In genomic region chr3:171095063-171095462, GRCh38 we compare ENCODE assay signal across 12 cellular contexts.
DNase-seq lines count a peak whose midpoint lies in the region; ATAC-seq and TF ChIP-seq lines count a peak whose summit lies in the region.
"Had no signal": no experiment of that assay in that cellular context is flagged by ENCODE, and none has a peak within 500 bp of the region (broad histone marks: within the 10 kb centered on the region; RNA-seq: fewer than 3 reads in every experiment).

No MANE protein-coding gene starts in this region.

- H3K4me3 Mint-ChIP-seq in type B pancreatic cell, result no peak overlapping the region
- H3K4me3 Mint-ChIP-seq in activated CD4-positive, alpha-beta T cell treated with anti-CD3 and anti-CD28 coated beads, Interleukin-2, amount 10 ng/mL, durations not matched to agents 24 days and 14 days, result no peak overlapping the region

- no peaks in the 10 kb centered on the region for H3K9me3 Mint-ChIP-seq in type B pancreatic cell
- no peaks in the 10 kb centered on the region for H3K9me3 Mint-ChIP-seq in activated CD4-positive, alpha-beta T cell treated with anti-CD3 and anti-CD28 coated beads, Interleukin-2, amount 10 ng/mL, durations not matched to agents 24 days and 14 days
- H3K9me3 Mint-ChIP-seq: activated naive CD4-positive, alpha-beta T cell treated with anti-CD3 and anti-CD28 coated beads, Interleukin-2, amount 50 U/mL, for 72 hours had no signal

- peaks cover 7% of the 10 kb centered on the region for H3K4me1 Mint-ChIP-seq in type B pancreatic cell (ENCODE audit: unreplicated experiment)
- H3K4me1 Mint-ChIP-seq in activated CD4-positive, alpha-beta T cell treated with anti-CD3 and anti-CD28 coated beads, Interleukin-2, amount 10 ng/mL, durations not matched to agents 24 days and 14 days, result no peaks in the 10 kb centered on the region

- ATAC-seq in GM18508 (IDR thresholded peaks at IDR 0.05; ENCODE audit: insufficient read depth, unreplicated experiment), result peak; percentile 88
- ATAC-seq in GM19468 (IDR thresholded peaks at IDR 0.05; ENCODE audit: extremely low read depth, unreplicated experiment), result peak; percentile 96
- ATAC-seq in HG03039 (IDR thresholded peaks at IDR 0.05; ENCODE audit: unreplicated experiment), result peak; percentile 95
- ATAC-seq: activated naive CD4-positive, alpha-beta T cell treated with anti-CD3 and anti-CD28 coated beads, Interleukin-2, amount 50 U/mL, for 72 hours had no signal

- no peak overlapping the region for H3K27ac Mint-ChIP-seq in type B pancreatic cell
- no peak overlapping the region for H3K27ac Mint-ChIP-seq in activated CD4-positive, alpha-beta T cell treated with anti-CD3 and anti-CD28 coated beads, Interleukin-2, amount 10 ng/mL, durations not matched to agents 24 days and 14 days

- DNase-seq in NCI-H2107 treated with DMSO at 0.1 percent for 48 hours (lab: John Stamatoyannopoulos, UW; ENCODE audit: unreplicated experiment) (peak; percentile 92), middle frontal gyrus (ENCODE audit: extremely low spot score, low spot score) (no peak), H4 (ENCODE audit: low spot score) (no peak), type B pancreatic cell (ENCODE audit: extremely low spot score, unreplicated experiment) (no peak)
- DNase-seq in activated CD4-positive, alpha-beta T cell treated with anti-CD3 and anti-CD28 coated beads, Interleukin-2, amount 10 ng/mL, durations not matched to agents 24 days and 14 days, result no peak
- DNase-seq: activated CD4-positive, alpha-beta T cell treated with anti-CD3 and anti-CD28 coated beads, Interleukin-2, amount 50 U/mL, for 1 hour; SHP77; sigmoid colon had no signal

- TF ChIP-seq CTCF in type B pancreatic cell (conservative IDR thresholded peaks at IDR 0.05), result no peak

- intact Hi-C loops in activated CD4-positive, alpha-beta T cell treated with anti-CD3 and anti-CD28 coated beads, Interleukin-2, amount 10 ng/mL, durations not matched to agents 24 days and 14 days (cut with micrococcal nuclease), result no loop called here

- H3K27me3 Mint-ChIP-seq in type B pancreatic cell, result no peaks in the 10 kb centered on the region
- no peaks in the 10 kb centered on the region for H3K27me3 Mint-ChIP-seq in activated CD4-positive, alpha-beta T cell treated with anti-CD3 and anti-CD28 coated beads, Interleukin-2, amount 10 ng/mL, durations not matched to agents 24 days and 14 days

- H3K36me3 Mint-ChIP-seq in type B pancreatic cell, result peaks cover 20% of the 10 kb centered on the region
- H3K36me3 Mint-ChIP-seq in activated CD4-positive, alpha-beta T cell treated with anti-CD3 and anti-CD28 coated beads, Interleukin-2, amount 10 ng/mL, durations not matched to agents 24 days and 14 days (ENCODE audit: low read depth), result peaks cover 46% of the 10 kb centered on the region
